In the genomic region with DNA sequence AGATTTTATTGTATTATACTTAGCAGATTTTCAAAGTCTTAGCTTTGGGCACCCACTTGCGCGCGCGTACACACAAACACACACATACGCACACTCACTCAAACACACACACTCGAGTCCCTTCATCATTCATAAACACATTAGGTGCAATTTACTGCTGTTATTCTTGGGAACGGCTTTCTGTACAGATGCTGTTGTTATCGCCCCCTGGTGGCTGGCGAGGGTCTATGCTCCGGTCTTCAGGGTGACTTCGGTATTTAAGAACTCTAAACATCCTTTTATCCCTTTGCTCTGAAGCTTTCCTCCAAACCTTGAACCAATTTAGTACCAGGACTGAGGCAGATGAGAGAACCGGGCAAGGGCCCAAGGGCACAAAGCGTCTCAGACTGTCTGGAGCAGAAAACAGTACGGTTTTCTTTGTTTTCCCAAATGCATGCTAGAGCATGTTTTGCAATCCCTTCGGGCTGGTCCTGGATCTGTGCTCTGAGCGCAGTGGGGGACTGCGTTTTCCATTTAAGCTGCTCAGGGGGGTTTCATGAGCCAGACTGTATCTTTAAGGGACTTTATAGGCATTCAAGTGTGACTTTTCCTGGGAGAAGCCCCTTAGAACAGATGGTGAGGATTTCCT, we compare ENCODE assay signal across 8 cellular contexts. TPM values are rescaled to one million over a fixed set of nuclear protein-coding genes. Genes with fewer than 3 reads are reported as not detected.
A peak's percentile ranks its signal among the peaks of the same experiment; 100 is the strongest.
DNase-seq lines count a peak whose midpoint lies in the region; ATAC-seq and TF ChIP-seq lines count a peak whose summit lies in the region.

No MANE protein-coding gene starts in this region.

- no peaks in the 10 kb centered on the region for H3K36me3 ChIP-seq in SJCRH30

- H3K4me1 ChIP-seq in SJCRH30 (no peaks in the 10 kb centered on the region), right cardiac atrium (ENCODE audit: control insufficient read depth, insufficient read depth, low read length) (peaks cover 8% of the 10 kb centered on the region)

- TF ChIP-seq CTCF in retinal pigment epithelial cell (conservative IDR thresholded peaks at IDR 0.05; ENCODE audit: low read depth, low read length), result peak; percentile 96

- ATAC-seq in GM21515 (IDR thresholded peaks at IDR 0.05; ENCODE audit: unreplicated experiment) (peak; percentile 80), right cardiac atrium (peak in 1 of 2 donors; percentile 49)

- H3K27me3 ChIP-seq in SJCRH30, result peaks cover 12% of the 10 kb centered on the region; the same call in 1 of the 2 replicates
- no peaks in the 10 kb centered on the region for H3K27me3 ChIP-seq in right cardiac atrium (ENCODE audit: control insufficient read depth, insufficient read depth)

- intact Hi-C loops in right cardiac atrium (cut with DNase I), result loop anchor here (2.0 to 10.0 kb wide), 5 partner anchors 185 to 620 kb away; no protein-coding TSS in a partner anchor

- H3K9me3 ChIP-seq in SJCRH30 (replicated peaks) (no peaks in the 10 kb centered on the region), right cardiac atrium (ENCODE audit: control insufficient read depth, low read length) (no peaks in the 10 kb centered on the region)

- 14% methylated on average over 17 of the region's 17 CpGs for WGBS in right cardiac atrium

- no peak overlapping the region for H3K4me3 ChIP-seq in SJCRH30
- H3K4me3 ChIP-seq in right cardiac atrium (ENCODE audit: low read length), result no peak overlapping the region
- no peak overlapping the region for H3K4me3 ChIP-seq in retinal pigment epithelial cell (ENCODE audit: low read length)

- H3K27ac ChIP-seq in SJCRH30 (no peak overlapping the region), right cardiac atrium (ENCODE audit: low read length) (no peak overlapping the region)

- peak; percentile 82 for DNase-seq in Daoy (ENCODE audit: low read depth)
- peak; percentile 53 for DNase-seq in KG1 (lab: John Stamatoyannopoulos, UW)
- peak; percentile 47 to 75 for DNase-seq in SJCRH30
- DNase-seq in anterior cingulate cortex (lab: John Stamatoyannopoulos, UW), result peak in 52 of 58 donors; percentile 17 to 78 (median 50)
- DNase-seq in right cardiac atrium, result peak; percentile 70 to 88 (median 84)
- DNase-seq in retinal pigment epithelial cell (ENCODE audit: low read depth), result peak; percentile 46
- DNase-seq in NCI-H1436 treated with DMSO at 0.1 percent for 48 hours (lab: John Stamatoyannopoulos, UW), result no peak

RNA-seq across cellular contexts. Expression of a gene that starts 1.7 kb away (rescaled TPM):
- 3.4 and 3.5 TPM in 2 replicates for total RNA-seq in Daoy (2014; rRNA removed; shearing (Covaris generic))
- 1.8 and 2.0 TPM in 2 replicates for total RNA-seq in SJCRH30 (2014; rRNA removed; shearing (Covaris generic))
- total RNA-seq in right cardiac atrium, result 100 to 1,000 TPM; 106 to 188 (median 118) TPM
- polyA plus RNA-seq in right cardiac atrium, result 32.9 TPM

Comparison
In these comparisons a context has a peak if more than half of its experiments do, and no peak if none do; other contexts are left out.
1. RNA of a gene that starts 1.7 kb away (total RNA-seq): 106 to 188 TPM in right cardiac atrium; 3.4 to 3.5 TPM in Daoy and 1.8 to 2.0 TPM in SJCRH30; every median in the first group is over 10 times any median in the second.